In genomic region chr9:89173072-89173471, GRCh38 we compare ENCODE assay signal across 2 cellular contexts.
TF ChIP-seq lines count a peak whose summit lies in the region.

No MANE protein-coding gene starts in this region.

TF ChIP-seq in H1, 55 proteins besides CTCF, POLR2A, EP300 and RAD21:
- TF ChIP-seq HDAC6 (IDR thresholded peaks at IDR 0.05; ENCODE audit: low read depth, low read length), result no peak
- no peak for TF ChIP-seq JUN (IDR thresholded peaks at IDR 0.05; ENCODE audit: low read depth, low read length)
- TF ChIP-seq POU5F1 (IDR thresholded peaks at IDR 0.05; ENCODE audit: low read depth, low read length), result no peak
- TF ChIP-seq TBP (IDR thresholded peaks at IDR 0.05; ENCODE audit: low read depth, low read length), result no peak
- no peak for TF ChIP-seq E2F6 (IDR thresholded peaks at IDR 0.05)
- TF ChIP-seq CHD2 (IDR thresholded peaks at IDR 0.05; ENCODE audit: low read length), result no peak
- TF ChIP-seq SAP30 (IDR thresholded peaks at IDR 0.05; ENCODE audit: insufficient read depth, insufficient replicate concordance, low read length), result no peak
- no peak for TF ChIP-seq SP2 (IDR thresholded peaks at IDR 0.05; ENCODE audit: low read length)
- TF ChIP-seq SP1 (IDR thresholded peaks at IDR 0.05; ENCODE audit: low read depth, low read length), result no peak
- TF ChIP-seq NRF1 (IDR thresholded peaks at IDR 0.05; ENCODE audit: low read depth, low read length), result no peak
- TF ChIP-seq SP4 (IDR thresholded peaks at IDR 0.05; ENCODE audit: low read length), result no peak
- TF ChIP-seq EGR1 (IDR thresholded peaks at IDR 0.05; ENCODE audit: borderline replicate concordance, low read depth, low read length), result no peak
- no peak for TF ChIP-seq POLR2AphosphoS5 (IDR thresholded peaks at IDR 0.05; ENCODE audit: low read depth, low read length)

TF ChIP-seq in neural cell, 6 proteins besides CTCF, POLR2A, EP300 and RAD21:
- TF ChIP-seq, protein P1, sequence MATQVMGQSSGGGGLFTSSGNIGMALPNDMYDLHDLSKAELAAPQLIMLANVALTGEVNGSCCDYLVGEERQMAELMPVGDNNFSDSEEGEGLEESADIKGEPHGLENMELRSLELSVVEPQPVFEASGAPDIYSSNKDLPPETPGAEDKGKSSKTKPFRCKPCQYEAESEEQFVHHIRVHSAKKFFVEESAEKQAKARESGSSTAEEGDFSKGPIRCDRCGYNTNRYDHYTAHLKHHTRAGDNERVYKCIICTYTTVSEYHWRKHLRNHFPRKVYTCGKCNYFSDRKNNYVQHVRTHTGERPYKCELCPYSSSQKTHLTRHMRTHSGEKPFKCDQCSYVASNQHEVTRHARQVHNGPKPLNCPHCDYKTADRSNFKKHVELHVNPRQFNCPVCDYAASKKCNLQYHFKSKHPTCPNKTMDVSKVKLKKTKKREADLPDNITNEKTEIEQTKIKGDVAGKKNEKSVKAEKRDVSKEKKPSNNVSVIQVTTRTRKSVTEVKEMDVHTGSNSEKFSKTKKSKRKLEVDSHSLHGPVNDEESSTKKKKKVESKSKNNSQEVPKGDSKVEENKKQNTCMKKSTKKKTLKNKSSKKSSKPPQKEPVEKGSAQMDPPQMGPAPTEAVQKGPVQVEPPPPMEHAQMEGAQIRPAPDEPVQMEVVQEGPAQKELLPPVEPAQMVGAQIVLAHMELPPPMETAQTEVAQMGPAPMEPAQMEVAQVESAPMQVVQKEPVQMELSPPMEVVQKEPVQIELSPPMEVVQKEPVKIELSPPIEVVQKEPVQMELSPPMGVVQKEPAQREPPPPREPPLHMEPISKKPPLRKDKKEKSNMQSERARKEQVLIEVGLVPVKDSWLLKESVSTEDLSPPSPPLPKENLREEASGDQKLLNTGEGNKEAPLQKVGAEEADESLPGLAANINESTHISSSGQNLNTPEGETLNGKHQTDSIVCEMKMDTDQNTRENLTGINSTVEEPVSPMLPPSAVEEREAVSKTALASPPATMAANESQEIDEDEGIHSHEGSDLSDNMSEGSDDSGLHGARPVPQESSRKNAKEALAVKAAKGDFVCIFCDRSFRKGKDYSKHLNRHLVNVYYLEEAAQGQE (IDR thresholded peaks at IDR 0.05; ENCODE audit: borderline replicate concordance), result no peak
- no peak for TF ChIP-seq EZH2 (IDR thresholded peaks at IDR 0.05; ENCODE audit: borderline replicate concordance, insufficient read depth, low read length, poor library complexity, severe bottlenecking)
- no peak for TF ChIP-seq SMC3 (conservative IDR thresholded peaks at IDR 0.05; ENCODE audit: poor library complexity)
- no peak for TF ChIP-seq MXI1 (conservative IDR thresholded peaks at IDR 0.05; ENCODE audit: poor library complexity, severe bottlenecking)
- TF ChIP-seq POLR2AphosphoS5 (IDR thresholded peaks at IDR 0.05), result no peak
- TF ChIP-seq TAF1 (IDR thresholded peaks at IDR 0.05; ENCODE audit: low read depth), result no peak
